Comparison of ENCODE assay signal across 1 cellular context in genomic region chr19:36113425-36113824, GRCh38.
TF ChIP-seq lines count a peak whose summit lies in the region.

No MANE protein-coding gene starts in this region.

TF ChIP-seq in neural cell, 6 proteins besides CTCF, POLR2A, EP300 and RAD21 (continued from another document):
- no peak for TF ChIP-seq REST (IDR thresholded peaks at IDR 0.05; ENCODE audit: borderline replicate concordance)
